17 cellular contexts compared by ENCODE assay signal in genomic region chr2:28101892-28102291, GRCh38.
DNase-seq lines count a peak whose midpoint lies in the region; FAIRE-seq and TF ChIP-seq lines count a peak whose summit lies in the region.
"Had no signal": no experiment of that assay in that cellular context is flagged by ENCODE, and none has a peak within 500 bp of the region (broad histone marks: within the 10 kb centered on the region; RNA-seq: fewer than 3 reads in every experiment).

No MANE protein-coding gene starts in this region.

- H3K4me1 ChIP-seq in left ventricle myocardium inferior, result peaks cover 34% of the 10 kb centered on the region
- peaks cover 0 to 5% (median 0%) of the 10 kb centered on the region in 4 donors for H3K4me1 ChIP-seq in sigmoid colon

- no peak for TF ChIP-seq POLR2A in sigmoid colon (IDR thresholded peaks at IDR 0.05)

- no peaks in the 10 kb centered on the region for H3K36me3 ChIP-seq in brain microvascular endothelial cell (replicated peaks)
- no peaks in the 10 kb centered on the region for H3K36me3 ChIP-seq in left ventricle myocardium inferior
- H3K36me3 ChIP-seq in sigmoid colon, result no peaks in the 10 kb centered on the region
- H3K36me3 ChIP-seq: WERI-Rb-1 had no signal

- TF ChIP-seq EP300 in sigmoid colon (IDR thresholded peaks at IDR 0.05), result no peak

- H3K4me3 ChIP-seq in brain microvascular endothelial cell (ENCODE audit: low read depth, low read length) (no peak overlapping the region), left ventricle myocardium inferior (peak overlapping the region; percentile 40), sigmoid colon (no peak overlapping the region)

- no peak for FAIRE-seq in D721Med (lab: Jason Lieb, UNC)

- H3K9me3 ChIP-seq in left ventricle myocardium inferior (replicated peaks) (no peaks in the 10 kb centered on the region), sigmoid colon (no peaks in the 10 kb centered on the region)

- peak; percentile 45 for DNase-seq in ELR (ENCODE audit: low read depth)
- DNase-seq in brain microvascular endothelial cell, result no peak
- no peak for DNase-seq in left ventricle myocardium inferior
- no peak for DNase-seq in sigmoid colon
- no peak for DNase-seq in caudate nucleus (lab: John Stamatoyannopoulos, UW)
- DNase-seq in NCI-H524 (lab: John Stamatoyannopoulos, UW), result no peak
- no peak for DNase-seq in D721Med (ENCODE audit: insufficient read length, low spot score)
- no peak for DNase-seq in T-helper 1 cell
- DNase-seq: activated effector memory CD4-positive, alpha-beta T cell treated with anti-CD3 and anti-CD28 coated beads, Interleukin-2, amount 50 U/mL, for 16 hours; dorsolateral prefrontal cortex; GF-D8; mesendoderm; NCI-H1092; NCI-H748 treated with DMSO at 0.1 percent for 48 hours; nucleus accumbens; stimulated activated naive CD8-positive, alpha-beta T cell treated with anti-CD3 and anti-CD28 coated beads, Interleukin-15, Interleukin-2, amounts not matched to agents 100 U/mL and 50 U/mL, for 24 hours; WERI-Rb-1 had no signal

- H3K27ac ChIP-seq in brain microvascular endothelial cell, result peak overlapping the region; percentile 1
- peak overlapping the region; percentile 80 for H3K27ac ChIP-seq in left ventricle myocardium inferior (replicated peaks)
- peak overlapping the region in 3 of 4 donors; percentile 20 to 44 (median 23) for H3K27ac ChIP-seq in sigmoid colon
- no peak overlapping the region for H3K27ac ChIP-seq in caudate nucleus (ENCODE audit: low read depth, low read length)
- H3K27ac ChIP-seq: WERI-Rb-1 had no signal

- H3K27me3 ChIP-seq in brain microvascular endothelial cell (replicated peaks) (no peaks in the 10 kb centered on the region), left ventricle myocardium inferior (ENCODE audit: low read depth) (no peaks in the 10 kb centered on the region), sigmoid colon (no peaks in the 10 kb centered on the region)
- H3K27me3 ChIP-seq: dorsolateral prefrontal cortex had no signal

- intact Hi-C loops in left ventricle myocardium inferior (cut with micrococcal nuclease), result no loop called here
- intact Hi-C loops in sigmoid colon (cut with DNase I), result no loop called here

- TF ChIP-seq CTCF in brain microvascular endothelial cell (IDR thresholded peaks at IDR 0.05; ENCODE audit: low read depth, low read length, missing control alignments) (no peak), left ventricle myocardium inferior (IDR thresholded peaks at IDR 0.05; ENCODE audit: borderline replicate concordance) (no peak), sigmoid colon (IDR thresholded peaks at IDR 0.05) (no peak), D721Med (IDR thresholded peaks at IDR 0.05; ENCODE audit: insufficient read depth, missing control alignments) (no peak)

- 83 to 90% methylated on average over 3 of the region's 3 CpGs for WGBS in sigmoid colon, 2 donors

- in situ Hi-C loops in brain microvascular endothelial cell (cut with HindIII; ENCODE audit: low pct_ligation_motif_present, low sequenced_read_pairs), result no loop called here
